In genomic region chr6:56381852-56382251, GRCh38 we compare ENCODE assay signal across 1 cellular context.
TF ChIP-seq lines count a peak whose summit lies in the region.

No MANE protein-coding gene starts in this region.

TF ChIP-seq in HepG2, 621 proteins besides CTCF, POLR2A, EP300 and RAD21 (continued from another document):
- TF ChIP-seq RARG (CRISPR knock-in tag; IDR thresholded peaks at IDR 0.05; ENCODE audit: low read depth) (no peak), TRIM22 (IDR thresholded peaks at IDR 0.05) (no peak)
